Comparison of ENCODE assay signal across 27 cellular contexts in genomic region chr5:171543486-171543885, GRCh38.
DNase-seq lines count a peak whose midpoint lies in the region; ATAC-seq and TF ChIP-seq lines count a peak whose summit lies in the region.
"Had no signal": no experiment of that assay in that cellular context is flagged by ENCODE, and none has a peak within 500 bp of the region (broad histone marks: within the 10 kb centered on the region; RNA-seq: fewer than 3 reads in every experiment).

No MANE protein-coding gene starts in this region.

- POLR2A ChIA-PET in SK-N-SH (lab: Yijun Ruan, JAX), result no interaction called here

- no peak overlapping the region for H3K4me2 ChIP-seq in SK-N-SH
- H3K4me2 ChIP-seq: A549 had no signal

- ATAC-seq in SK-N-SH treated with all-trans-retinoic acid at 6 μM for 48 hours, result peak; percentile 51; the same call in 2 of the 3 replicates
- ATAC-seq in psoas muscle, result peak in 1 of 4 donors; percentile 27
- ATAC-seq in GM21367 (IDR thresholded peaks at IDR 0.05; ENCODE audit: unreplicated experiment), result no peak
- ATAC-seq: activated T-cell treated with anti-CD3 and anti-CD28 coated beads, Interleukin-2, amount 50 U/mL, for 4 hours; foreskin keratinocyte; Right ventricle myocardium inferior had no signal

- H3K4me1 ChIP-seq in SK-N-SH (ENCODE audit: control insufficient read depth in 1 of 2, insufficient read depth in 2 of 2, low read depth in 1 of 2, low read length in 1 of 2), result no peaks in the 10 kb centered on the region; a peak in 1 of 4 replicates
- H3K4me1 ChIP-seq in psoas muscle, result peaks cover 6% of the 10 kb centered on the region
- H3K4me1 ChIP-seq: A549, foreskin keratinocyte, parathyroid adenoma, upper lobe of left lung had no signal

- CTCF ChIA-PET in SK-N-SH (lab: Yijun Ruan, JAX), result interaction anchor here (1.4 kb wide), 1 partner anchor 8 kb away, joined by 3 read pairs; no protein-coding TSS in a partner anchor

- no peak overlapping the region for H3K27ac ChIP-seq in SK-N-SH (ENCODE audit: low read depth in 2 of 2, low read length in 1 of 2)
- peak overlapping the region; percentile 25 for H3K27ac ChIP-seq in psoas muscle
- H3K27ac ChIP-seq in coronary artery, result no peak overlapping the region
- H3K27ac ChIP-seq: A549, epithelial cell of prostate, foreskin keratinocyte, parathyroid adenoma, upper lobe of left lung had no signal

- DNase-seq in SK-N-SH (no peak), NCI-H1694 (lab: John Stamatoyannopoulos, UW) (peak; percentile 14), ecto neural progenitor cell (ENCODE audit: low spot score) (peak; percentile 19), psoas muscle (no peak), NCI-H1417 (lab: John Stamatoyannopoulos, UW) (no peak), coronary artery (ENCODE audit: low spot score) (no peak)
- DNase-seq: activated CD4-positive, alpha-beta T cell treated with anti-CD3 and anti-CD28 coated beads, Interleukin-2, amount 50 U/mL, for 1 hour; activated gamma-delta T cell treated with Interleukin-2 at 50 U/mL for 16 hours; activated T-cell treated with anti-CD3 and anti-CD28 coated beads, Interleukin-2, amount 50 U/mL, for 4 hours; AML-193; CD4-positive, alpha-beta memory T cell; cerebellar nuclear complex; GDM1; H9; heart right ventricle; KG1; kidney glomerular epithelial cell; NCI-H1436 treated with DMSO at 0.1 percent for 48 hours; upper lobe of left lung had no signal

- WGBS in SK-N-SH (ENCODE audit: low lambda C conversion rate), result 84% methylated on average over 8 of the region's 8 CpGs
- WGBS in psoas muscle, 3 donors, result 33 to 48% (median 41%) methylated on average over 8 of the region's 8 CpGs

- no peak for TF ChIP-seq EP300 in SK-N-SH (IDR thresholded peaks at IDR 0.05; ENCODE audit: borderline replicate concordance in 1 of 2, low read depth in 1 of 2, low read length in 1 of 2)

- no peak overlapping the region for H3K9ac ChIP-seq in SK-N-SH
- H3K9ac ChIP-seq: parathyroid adenoma had no signal

- H3K9me2 ChIP-seq in SK-N-SH, result no peaks in the 10 kb centered on the region

- H3K9me3 ChIP-seq in SK-N-SH (no peaks in the 10 kb centered on the region), psoas muscle (no peaks in the 10 kb centered on the region)
- H3K9me3 ChIP-seq: A549, heart right ventricle, upper lobe of left lung had no signal

- no peaks in the 10 kb centered on the region for H3K79me2 ChIP-seq in SK-N-SH (ENCODE audit: insufficient read depth)
- H3K79me2 ChIP-seq: parathyroid adenoma had no signal

- no peaks in the 10 kb centered on the region for H3K36me3 ChIP-seq in SK-N-SH (replicated peaks in 1 of 2; ENCODE audit: control insufficient read depth in 1 of 2, insufficient read depth in 2 of 2, low read length in 1 of 2)
- H3K36me3 ChIP-seq in psoas muscle (ENCODE audit: insufficient read depth in 1 of 2, low read depth in 1 of 2), result no peaks in the 10 kb centered on the region
- H3K36me3 ChIP-seq: heart right ventricle, upper lobe of left lung had no signal

- no peaks in the 10 kb centered on the region for H3F3A ChIP-seq in SK-N-SH (replicated peaks; ENCODE audit: insufficient read depth)

- H3K27me3 ChIP-seq in SK-N-SH (ENCODE audit: insufficient read depth) (no peaks in the 10 kb centered on the region), psoas muscle (ENCODE audit: insufficient read depth in 3 of 3, low read length in 2 of 3) (no peaks in the 10 kb centered on the region)
- H3K27me3 ChIP-seq: heart right ventricle, upper lobe of left lung had no signal

- TF ChIP-seq CTCF in SK-N-SH (IDR thresholded peaks at IDR 0.05), result no peak
- TF ChIP-seq CTCF in psoas muscle (IDR thresholded peaks at IDR 0.05), result no peak
- TF ChIP-seq CTCF in coronary artery (IDR thresholded peaks at IDR 0.05), result no peak

- H3K4me3 ChIP-seq in SK-N-SH (ENCODE audit: low read depth in 2 of 2, low read length in 1 of 2), result no peak overlapping the region
- H3K4me3 ChIP-seq in psoas muscle, result no peak overlapping the region
- no peak overlapping the region for H3K4me3 ChIP-seq in coronary artery
- H3K4me3 ChIP-seq: A549, heart right ventricle, lung, upper lobe of left lung had no signal

- intact Hi-C loops in psoas muscle (cut with DNase I), result no loop called here

- no peak for TF ChIP-seq RAD21 in SK-N-SH (IDR thresholded peaks at IDR 0.05; ENCODE audit: low read length)

- H4K20me1 ChIP-seq in SK-N-SH (ENCODE audit: insufficient read depth), result no peaks in the 10 kb centered on the region

- no peak overlapping the region for H2AFZ ChIP-seq in SK-N-SH (ENCODE audit: low read depth)
- H2AFZ ChIP-seq: parathyroid adenoma had no signal

TF ChIP-seq in SK-N-SH treated with all-trans-retinoic acid at 6 μM for 48 hours, 23 proteins besides CTCF, POLR2A, EP300 and RAD21:
- no peak for TF ChIP-seq RARB (CRISPR knock-in tag; IDR thresholded peaks at IDR 0.05)
- no peak for TF ChIP-seq GLIS3 (CRISPR knock-in tag; IDR thresholded peaks at IDR 0.05)
- no peak for TF ChIP-seq ZNF565 (CRISPR knock-in tag; conservative IDR thresholded peaks at IDR 0.05; ENCODE audit: low read depth)
- no peak for TF ChIP-seq BACH2 (CRISPR knock-in tag; IDR thresholded peaks at IDR 0.05; ENCODE audit: borderline replicate concordance)
TF ChIP-seq in SK-N-SH treated with all-trans-retinoic acid at 6 μM for 48 hours: peak in this region for 0.

TF ChIP-seq in SK-N-SH, 30 proteins besides CTCF, POLR2A, EP300 and RAD21:
- no peak for TF ChIP-seq ELF1 (IDR thresholded peaks at IDR 0.05)
- TF ChIP-seq TEAD4 (IDR thresholded peaks at IDR 0.05; ENCODE audit: borderline replicate concordance, insufficient read depth), result no peak
- no peak for TF ChIP-seq CHD2 (IDR thresholded peaks at IDR 0.05; ENCODE audit: low read length, partially characterized antibody)
- no peak for TF ChIP-seq FOSL2 (IDR thresholded peaks at IDR 0.05; ENCODE audit: borderline replicate concordance, low read depth)
- TF ChIP-seq GATA2 (CRISPR knock-in tag; IDR thresholded peaks at IDR 0.05), result no peak
- no peak for TF ChIP-seq MXI1 (IDR thresholded peaks at IDR 0.05; ENCODE audit: low read depth, low read length)
- TF ChIP-seq RCOR1 (IDR thresholded peaks at IDR 0.05; ENCODE audit: low read length), result no peak
- TF ChIP-seq ZBTB33 (IDR thresholded peaks at IDR 0.05; ENCODE audit: borderline replicate concordance, low read depth), result no peak
- no peak for TF ChIP-seq IRF3 (IDR thresholded peaks at IDR 0.05; ENCODE audit: low read depth, low read length)
- TF ChIP-seq PBX3 (IDR thresholded peaks at IDR 0.05), result no peak
- TF ChIP-seq USF1 (IDR thresholded peaks at IDR 0.05; ENCODE audit: borderline replicate concordance, low read depth), result no peak
TF ChIP-seq in SK-N-SH: peak in this region for 0.

Comparison
In these comparisons a context has a peak if more than half of its experiments do, and no peak if none do; other contexts are left out.
1. DNase-seq: peak in NCI-H1694 (single experiment) and ecto neural progenitor cell (single experiment); none in SK-N-SH (single experiment), psoas muscle (0 of 2), NCI-H1417 (0 of 3) and coronary artery (single experiment).